13 cellular contexts compared by ENCODE assay signal in genomic region chr4:176790398-176790797, GRCh38. TPM values are rescaled to one million over a fixed set of nuclear protein-coding genes. Genes with fewer than 3 reads are reported as not detected.
DNase-seq lines count a peak whose midpoint lies in the region; ATAC-seq and TF ChIP-seq lines count a peak whose summit lies in the region.
"Had no signal": no experiment of that assay in that cellular context is flagged by ENCODE, and none has a peak within 500 bp of the region (broad histone marks: within the 10 kb centered on the region; RNA-seq: fewer than 3 reads in every experiment).

No MANE protein-coding gene starts in this region.

- peak overlapping the region in 1 of 5 experiments; percentile 47 for H3K27ac Mint-ChIP-seq in brain
- H3K27ac Mint-ChIP-seq in activated T-helper 17 cell treated with anti-CD3 and anti-CD28 coated beads, Interleukin-2, amount 50 U/mL, for 72 hours: no peak overlapping the region
- H3K27ac Mint-ChIP-seq: activated naive CD8-positive, alpha-beta T cell treated with anti-CD3 and anti-CD28 coated beads, Interleukin-2, amount 10 ng/mL, durations not matched to agents 7 days and 5 days; IgD-negative memory B cell had no signal

- H3K27me3 ChIP-seq in MG63 (no peaks in the 10 kb centered on the region), smooth muscle cell (ENCODE audit: low read depth) (no peaks in the 10 kb centered on the region)
- H3K27me3 ChIP-seq: ovary, testis had no signal

- WGBS in smooth muscle cell (ENCODE audit: low lambda C conversion rate): 68% methylated on average over 4 of the region's 4 CpGs

- H4K20me1 ChIP-seq in smooth muscle cell (ENCODE audit: low read depth): peaks cover 2% of the 10 kb centered on the region

- H3K4me3 Mint-ChIP-seq in brain: peak overlapping the region; percentile 44 to 68 (median 58)
- no peak overlapping the region for H3K4me3 Mint-ChIP-seq in activated T-helper 17 cell treated with anti-CD3 and anti-CD28 coated beads, Interleukin-2, amount 50 U/mL, for 72 hours
- H3K4me3 Mint-ChIP-seq: activated naive CD8-positive, alpha-beta T cell treated with anti-CD3 and anti-CD28 coated beads, Interleukin-2, amount 10 ng/mL, durations not matched to agents 7 days and 5 days; IgD-negative memory B cell had no signal

- no peak for DNase-seq in MG63
- DNase-seq in foreskin fibroblast: no peak
- no peak for DNase-seq in smooth muscle cell (lab: John Stamatoyannopoulos, UW; ENCODE audit: unreplicated experiment)
- DNase-seq: activated naive CD8-positive, alpha-beta T cell treated with anti-CD3 and anti-CD28 coated beads, Interleukin-2, amount 10 ng/mL, durations not matched to agents 7 days and 5 days; activated T-cell treated with anti-CD3 and anti-CD28 coated beads for 4 hours; NCI-H1092 treated with DMSO at 0.1 percent for 48 hours; ovary; testis had no signal

- H3F3A ChIP-seq in smooth muscle cell (ENCODE audit: low read depth): peaks cover 7% of the 10 kb centered on the region

- no peak overlapping the region for H2AFZ ChIP-seq in smooth muscle cell (ENCODE audit: low read depth)

- H3K36me3 Mint-ChIP-seq in brain: no peaks in the 10 kb centered on the region
- H3K36me3 Mint-ChIP-seq in activated T-helper 17 cell treated with anti-CD3 and anti-CD28 coated beads, Interleukin-2, amount 50 U/mL, for 72 hours (ENCODE audit: low read depth): no peaks in the 10 kb centered on the region
- H3K36me3 Mint-ChIP-seq: activated naive CD8-positive, alpha-beta T cell treated with anti-CD3 and anti-CD28 coated beads, Interleukin-2, amount 10 ng/mL, durations not matched to agents 7 days and 5 days; IgD-negative memory B cell had no signal

- TF ChIP-seq CTCF in brain (conservative IDR thresholded peaks at IDR 0.05) (no peak), foreskin fibroblast (IDR thresholded peaks at IDR 0.05; ENCODE audit: low read depth, low read length) (no peak), smooth muscle cell (IDR thresholded peaks at IDR 0.05; ENCODE audit: borderline replicate concordance, insufficient read depth, poor library complexity, severe bottlenecking) (no peak)

- H3K27me3 Mint-ChIP-seq in brain: peaks cover 21% of the 10 kb centered on the region
- H3K27me3 Mint-ChIP-seq in activated T-helper 17 cell treated with anti-CD3 and anti-CD28 coated beads, Interleukin-2, amount 50 U/mL, for 72 hours: peaks cover 35% of the 10 kb centered on the region

- peaks cover 21% of the 10 kb centered on the region for H3K4me1 Mint-ChIP-seq in brain
- no peaks in the 10 kb centered on the region for H3K4me1 Mint-ChIP-seq in activated T-helper 17 cell treated with anti-CD3 and anti-CD28 coated beads, Interleukin-2, amount 50 U/mL, for 72 hours

- H3K36me3 ChIP-seq in MG63 (peaks cover 2% of the 10 kb centered on the region), smooth muscle cell (ENCODE audit: low read depth) (no peaks in the 10 kb centered on the region)
- H3K36me3 ChIP-seq: ovary had no signal

- H3K4me3 ChIP-seq in MG63 (peak overlapping the region; percentile 63), foreskin fibroblast (ENCODE audit: low read depth in 1 of 2, low read length in 2 of 2) (peak overlapping the region; percentile 77 to 98), smooth muscle cell (peak overlapping the region; percentile 88)
- H3K4me3 ChIP-seq: ovary, testis had no signal

- H3K9ac ChIP-seq in smooth muscle cell (ENCODE audit: low read depth): peak overlapping the region; percentile 4

- H3K9me3 Mint-ChIP-seq in brain: no peaks in the 10 kb centered on the region
- no peaks in the 10 kb centered on the region for H3K9me3 Mint-ChIP-seq in activated T-helper 17 cell treated with anti-CD3 and anti-CD28 coated beads, Interleukin-2, amount 50 U/mL, for 72 hours
- H3K9me3 Mint-ChIP-seq: activated naive CD8-positive, alpha-beta T cell treated with anti-CD3 and anti-CD28 coated beads, Interleukin-2, amount 10 ng/mL, durations not matched to agents 7 days and 5 days had no signal

- peak overlapping the region; percentile 1 for H3K27ac ChIP-seq in smooth muscle cell (ENCODE audit: low read depth)
- H3K27ac ChIP-seq: ovary, testis had no signal

- H3K4me2 ChIP-seq in smooth muscle cell: peak overlapping the region; percentile 90

- ATAC-seq in HG03342 (IDR thresholded peaks at IDR 0.05; ENCODE audit: unreplicated experiment) (no peak), HG03280 (IDR thresholded peaks at IDR 0.05; ENCODE audit: unreplicated experiment) (no peak)
- no peak for ATAC-seq in activated T-helper 17 cell treated with anti-CD3 and anti-CD28 coated beads, Interleukin-2, amount 50 U/mL, for 72 hours (replicated peaks)

- peaks cover 12% of the 10 kb centered on the region for H3K4me1 ChIP-seq in smooth muscle cell (ENCODE audit: low read depth)

- peaks cover 59% of the 10 kb centered on the region for H3K79me2 ChIP-seq in smooth muscle cell (ENCODE audit: low read depth)

- H3K9me3 ChIP-seq in MG63 (no peaks in the 10 kb centered on the region), smooth muscle cell (replicated peaks; ENCODE audit: low read depth) (no peaks in the 10 kb centered on the region)
- H3K9me3 ChIP-seq: ovary, testis had no signal

RNA-seq across cellular contexts. Expression of gene VEGFC, which starts 2.3 kb away (rescaled TPM):
- total RNA-seq in MG63 (2014; rRNA removed; shearing (Covaris generic); ENCODE audit: low replicate concordance): 19.9 and 30.3 TPM in 2 replicates
- polyA plus RNA-seq in brain (ENCODE audit: insufficient read depth, low read depth, low replicate concordance): 2.0 TPM
- 23.2 and 26.6 TPM in 2 replicates for total RNA-seq in smooth muscle cell
- 24.5 and 30.0 TPM in 2 replicates for polyA plus RNA-seq in smooth muscle cell
- total RNA-seq in activated T-helper 17 cell treated with anti-CD3 and anti-CD28 coated beads, Interleukin-2, amount 50 U/mL, for 72 hours: not detected
- total RNA-seq: activated naive CD8-positive, alpha-beta T cell treated with anti-CD3 and anti-CD28 coated beads, Interleukin-2, amount 10 ng/mL, durations not matched to agents 7 days and 5 days had no signal
- polyA plus RNA-seq: IgD-negative memory B cell had no signal

Comparison
In these comparisons a context has a peak if more than half of its experiments do, and no peak if none do; other contexts are left out.
1. RNA of gene VEGFC, which starts 2.3 kb away (total RNA-seq): 23.2 to 26.6 TPM in smooth muscle cell and 19.9 to 30.3 TPM in MG63; not detected in activated T-helper 17 cell treated with anti-CD3 and anti-CD28 coated beads, Interleukin-2, amount 50 U/mL, for 72 hours; every median in the first group is over 10 times any median in the second.
2. Peak in every context shown above with its lines, with median percentiles within 50 percentile points of each other: H3K4me3 ChIP-seq.